In genomic region chr4:152961041-152961751, GRCh38 we compare ENCODE assay signal across 19 cellular contexts. TPM values are rescaled to one million over a fixed set of nuclear protein-coding genes. Genes with fewer than 3 reads are reported as not detected.
DNase-seq lines count a peak whose midpoint lies in the region; ATAC-seq and TF ChIP-seq lines count a peak whose summit lies in the region.
"Had no signal": no experiment of that assay in that cellular context is flagged by ENCODE, and none has a peak within 500 bp of the region (broad histone marks: within the 10 kb centered on the region; RNA-seq: fewer than 3 reads in every experiment).

No MANE protein-coding gene starts in this region.

- no peaks in the 10 kb centered on the region for H3K4me1 ChIP-seq in ascending aorta
- peaks cover 47% of the 10 kb centered on the region for H3K4me1 ChIP-seq in parathyroid adenoma
- H3K4me1 ChIP-seq in upper lobe of right lung = peaks cover 28% of the 10 kb centered on the region
- H3K4me1 ChIP-seq: foreskin keratinocyte had no signal

- peaks cover 2% of the 10 kb centered on the region for H3K79me2 ChIP-seq in parathyroid adenoma

- DNase-seq in ascending aorta (ENCODE audit: low spot score in 2 of 2) (no peak), islet precursor cell (peak; percentile 42), upper lobe of right lung (no peak), NCI-H446 (lab: John Stamatoyannopoulos, UW) (no peak)
- DNase-seq in stimulated activated naive CD4-positive, alpha-beta T cell treated with Interleukin-2 at 50 U/mL for 16 hours (lab: John Stamatoyannopoulos, UW) = no peak
- DNase-seq: activated CD8-positive, alpha-beta memory T cell treated with anti-CD3 and anti-CD28 coated beads for 24 hours; activated naive CD8-positive, alpha-beta T cell treated with anti-CD3 and anti-CD28 coated beads, Interleukin-2, amount 10 ng/mL, durations not matched to agents 7 days and 5 days; brain microvascular endothelial cell; CD4-positive, alpha-beta T cell; DMS 273 treated with DMSO at 0.1 percent for 48 hours; foreskin keratinocyte; midbrain; NCI-H1417 treated with DMSO at 0.1 percent for 48 hours; NCI-H2107; NCI-H69; stimulated activated CD8-positive, alpha-beta memory T cell treated with anti-CD3 and anti-CD28 coated beads, Interleukin-4, amount 100 ng/mL, for 48 hours had no signal

- H3K27me3 ChIP-seq in ascending aorta (no peaks in the 10 kb centered on the region), parathyroid adenoma (ENCODE audit: control insufficient read depth, insufficient read depth, low read length) (no peaks in the 10 kb centered on the region), upper lobe of right lung (no peaks in the 10 kb centered on the region)
- H3K27me3 ChIP-seq: brain microvascular endothelial cell, foreskin keratinocyte had no signal

- H3K9me3 ChIP-seq in ascending aorta = no peaks in the 10 kb centered on the region
- no peaks in the 10 kb centered on the region for H3K9me3 ChIP-seq in parathyroid adenoma (ENCODE audit: control insufficient read depth, low read length)
- no peaks in the 10 kb centered on the region for H3K9me3 ChIP-seq in upper lobe of right lung

- H3K27ac ChIP-seq in ascending aorta (peak overlapping the region; percentile 33 to 49), parathyroid adenoma (peak overlapping the region; percentile 96), upper lobe of right lung (peak overlapping the region; percentile 65)
- H3K27ac ChIP-seq: brain microvascular endothelial cell, foreskin keratinocyte had no signal

- H3K9ac ChIP-seq in parathyroid adenoma = no peak overlapping the region

- intact Hi-C loops in ascending aorta (cut with DNase I) (no loop called here), upper lobe of right lung (cut with DNase I) (no loop called here)

- H3K4me2 ChIP-seq in parathyroid adenoma (ENCODE audit: low read length) = peak overlapping the region; percentile 16

- ATAC-seq in upper lobe of right lung (no peak), GM21528 (IDR thresholded peaks at IDR 0.05; ENCODE audit: low FRiP score, unreplicated experiment) (no peak)
- ATAC-seq: foreskin keratinocyte, HepG2 had no signal

- H2AFZ ChIP-seq in parathyroid adenoma = peak overlapping the region; percentile 54

- H3K4me3 ChIP-seq in ascending aorta (no peak overlapping the region), parathyroid adenoma (ENCODE audit: low read depth, low read length) (no peak overlapping the region), upper lobe of right lung (no peak overlapping the region)

- TF ChIP-seq CTCF in ascending aorta (IDR thresholded peaks at IDR 0.05) (no peak), parathyroid adenoma (IDR thresholded peaks at IDR 0.05) (no peak), upper lobe of right lung (IDR thresholded peaks at IDR 0.05) (no peak)

- H3K36me3 ChIP-seq in ascending aorta (no peaks in the 10 kb centered on the region), parathyroid adenoma (ENCODE audit: control insufficient read depth, insufficient read depth, low read length) (no peaks in the 10 kb centered on the region), upper lobe of right lung (peaks cover 17% of the 10 kb centered on the region)
- H3K36me3 ChIP-seq: brain microvascular endothelial cell had no signal

RNA-seq across cellular contexts. Expression of gene FHDC1, which starts 25.1 kb away (rescaled TPM):
- total RNA-seq in ascending aorta (0.75 TPM), upper lobe of right lung (25.7 TPM)

Comparison
In these comparisons a context has a peak if more than half of its experiments do, and no peak if none do; other contexts are left out.
1. H3K27ac ChIP-seq: peak in every context shown above with its lines; median percentile 96 in parathyroid adenoma; 65 in upper lobe of right lung; 41 in ascending aorta.
2. RNA of gene FHDC1, which starts 25.1 kb away (total RNA-seq): 25.7 TPM in upper lobe of right lung (single experiment); 0.75 TPM in ascending aorta (single experiment); every median in the first group is over 10 times any median in the second.